In genomic region chr11:108854366-108854765, GRCh38 we compare ENCODE assay signal across 8 cellular contexts.
DNase-seq lines count a peak whose midpoint lies in the region; ATAC-seq, FAIRE-seq and TF ChIP-seq lines count a peak whose summit lies in the region.

No MANE protein-coding gene starts in this region.

- H3K4me3 Mint-ChIP-seq in CD4-positive, alpha-beta memory T cell = peak overlapping the region; percentile 76 to 90 (median 86)

- no TSS peak for BruUV-seq in endothelial cell of umbilical vein (replicated peaks; lab: Mats Ljungman, UMichigan)

- CTCF ChIA-PET in CD4-positive, alpha-beta memory T cell (lab: Charles Lee; ENCODE audit: partially characterized antibody) = interaction anchor here (2.1 kb wide), 1 partner anchor 9 kb away, joined by 8 read pairs; no protein-coding TSS in a partner anchor
- CTCF ChIA-PET in endothelial cell of umbilical vein (lab: Charles Lee) = interaction anchor here (0.9 to 3.3 kb wide), 15 partner anchors 9 to 843 kb away, joined by 3 to 33 read pairs (median 5); no protein-coding TSS in a partner anchor

- no peaks in the 10 kb centered on the region for H3K27me3 Mint-ChIP-seq in CD4-positive, alpha-beta memory T cell

- no peaks in the 10 kb centered on the region for H3K36me3 ChIP-seq in CD4-positive, alpha-beta memory T cell (ENCODE audit: insufficient read depth, low read length)
- H3K36me3 ChIP-seq in endothelial cell of umbilical vein (ENCODE audit: control insufficient read depth in 2 of 2, extremely low read depth in 1 of 2, insufficient read depth in 2 of 2, low read length in 2 of 2) = no peaks in the 10 kb centered on the region
- H3K36me3 ChIP-seq in tibial artery = no peaks in the 10 kb centered on the region
- H3K36me3 ChIP-seq in WERI-Rb-1 = no peaks in the 10 kb centered on the region; the same call in 1 of the 2 replicates
- H3K36me3 ChIP-seq in HAP-1 (replicated peaks) = no peaks in the 10 kb centered on the region

- peaks cover 2 to 13% of the 10 kb centered on the region in 2 donors for H3K36me3 Mint-ChIP-seq in CD4-positive, alpha-beta memory T cell

- H3K79me2 ChIP-seq in endothelial cell of umbilical vein (ENCODE audit: control insufficient read depth, insufficient read depth, low read length) = peaks cover 1% of the 10 kb centered on the region

- TF ChIP-seq POLR2A in endothelial cell of umbilical vein (IDR thresholded peaks at IDR 0.05; ENCODE audit: low read depth, low read length) = no peak

- POLR2A ChIA-PET in CD4-positive, alpha-beta memory T cell (lab: Charles Lee; ENCODE audit: partially characterized antibody) = interaction anchor here (1.7 kb wide), 1 partner anchor 12 kb away, joined by 5 read pairs; no protein-coding TSS in a partner anchor
- POLR2A ChIA-PET in endothelial cell of umbilical vein (lab: Charles Lee) = no interaction called here

- no peak for TF ChIP-seq CTCF in endothelial cell of umbilical vein (IDR thresholded peaks at IDR 0.05; ENCODE audit: extremely low read depth in 1 of 2, insufficient read depth in 1 of 2, low read depth in 1 of 2, low read length in 2 of 2)
- TF ChIP-seq CTCF in tibial artery (IDR thresholded peaks at IDR 0.05) = no peak
- no peak for TF ChIP-seq CTCF in WERI-Rb-1 (IDR thresholded peaks at IDR 0.05; ENCODE audit: low read depth, low read length)

- peak overlapping the region in 1 of 2 donors; percentile 11 for H3K4me3 ChIP-seq in CD4-positive, alpha-beta memory T cell (ENCODE audit: low read length in 2 of 2)
- H3K4me3 ChIP-seq in endothelial cell of umbilical vein (replicated peaks in 1 of 3; ENCODE audit: insufficient read depth in 1 of 3, low read depth in 1 of 3, low read length in 3 of 3) (peak overlapping the region in 2 of 3 experiments; percentile 56 to 71), tibial artery (peak overlapping the region; percentile 25 to 30), WERI-Rb-1 (ENCODE audit: low read depth, low read length) (no peak overlapping the region), HAP-1 (no peak overlapping the region)

- H3K4me2 ChIP-seq in endothelial cell of umbilical vein (ENCODE audit: insufficient read depth, low read length) = peak overlapping the region; percentile 96

- H3K9me3 ChIP-seq in CD4-positive, alpha-beta memory T cell (ENCODE audit: control insufficient read depth in 1 of 2, low read length in 2 of 2) = no peaks in the 10 kb centered on the region
- H3K9me3 ChIP-seq in endothelial cell of umbilical vein (replicated peaks; ENCODE audit: control insufficient read depth, insufficient read depth, low read length) (no peaks in the 10 kb centered on the region), tibial artery (no peaks in the 10 kb centered on the region), WERI-Rb-1 (ENCODE audit: severe bottlenecking) (no peaks in the 10 kb centered on the region), HAP-1 (no peaks in the 10 kb centered on the region)

- FAIRE-seq in endothelial cell of umbilical vein (lab: Jason Lieb, UNC) = no peak

- H3K4me1 Mint-ChIP-seq in CD4-positive, alpha-beta memory T cell = peaks cover 16 to 25% (median 22%) of the 10 kb centered on the region in 4 donors

- in situ Hi-C loops in HAP-1 (cut with MboI; ENCODE audit: low sequenced_read_pairs) = no loop called here

- H3K9ac ChIP-seq in endothelial cell of umbilical vein (replicated peaks; ENCODE audit: extremely low read depth, insufficient read depth, low read length) = peak overlapping the region; percentile 67

- no peaks in the 10 kb centered on the region for H4K20me1 ChIP-seq in endothelial cell of umbilical vein (replicated peaks; ENCODE audit: control insufficient read depth, extremely low read depth, insufficient read depth, low read length)

- peak in 4 of 5 donors; percentile 2 to 18 (median 6) for DNase-seq in CD4-positive, alpha-beta memory T cell
- DNase-seq in endothelial cell of umbilical vein (ENCODE audit: low read depth, low spot score) = peak; percentile 71
- DNase-seq in tibial artery = no peak
- DNase-seq in WERI-Rb-1 = no peak
- DNase-seq in activated gamma-delta T cell (lab: John Stamatoyannopoulos, UW) = no peak
- DNase-seq in HAP-1 (ENCODE audit: low spot score in 2 of 2) = no peak

- no peak overlapping the region for H2AFZ ChIP-seq in endothelial cell of umbilical vein (ENCODE audit: low read depth, low read length)

- H3K4me1 ChIP-seq in CD4-positive, alpha-beta memory T cell (ENCODE audit: insufficient read depth, low read length) = peaks cover 13% of the 10 kb centered on the region
- H3K4me1 ChIP-seq in endothelial cell of umbilical vein (ENCODE audit: control insufficient read depth, extremely low read depth, insufficient read depth, low read length) (peaks cover 32% of the 10 kb centered on the region), tibial artery (peaks cover 0 to 43% (median 16%) of the 10 kb centered on the region in 4 donors), HAP-1 (no peaks in the 10 kb centered on the region)

- no peaks in the 10 kb centered on the region for H3K9me3 Mint-ChIP-seq in CD4-positive, alpha-beta memory T cell

- no peaks in the 10 kb centered on the region for H3K9me1 ChIP-seq in endothelial cell of umbilical vein (replicated peaks; ENCODE audit: control insufficient read depth, extremely low read depth, insufficient read depth, low read length)

- intact Hi-C loops in CD4-positive, alpha-beta memory T cell (cut with micrococcal nuclease) = no loop called here
- intact Hi-C loops in endothelial cell of umbilical vein (cut with micrococcal nuclease) (loop anchor here (2.0 kb wide), 1 partner anchor 16 kb away; no protein-coding TSS in a partner anchor), tibial artery (cut with DNase I; ENCODE audit: low total_unique reads) (no loop called here)

- peak overlapping the region; percentile 35 for H3K27ac ChIP-seq in CD4-positive, alpha-beta memory T cell (ENCODE audit: low read depth, low read length)
- H3K27ac ChIP-seq in endothelial cell of umbilical vein (ENCODE audit: insufficient read depth, low read depth, low read length) = peak overlapping the region; percentile 70
- H3K27ac ChIP-seq in tibial artery = peak overlapping the region; percentile 45 to 62
- no peak overlapping the region for H3K27ac ChIP-seq in WERI-Rb-1

- H3K27ac Mint-ChIP-seq in CD4-positive, alpha-beta memory T cell = peak overlapping the region; percentile 71 to 96 (median 91)

- ATAC-seq in GM19467 (IDR thresholded peaks at IDR 0.05; ENCODE audit: unreplicated experiment) = peak; percentile 93
- peak; percentile 88 for ATAC-seq in HG03521 (IDR thresholded peaks at IDR 0.05; ENCODE audit: unreplicated experiment)

- dilution Hi-C loops in endothelial cell of umbilical vein (cut with MboI; ENCODE audit: extremely low pct_ligation_motif_present, low sequenced_read_pairs) = no loop called here

- H3K27me3 ChIP-seq in CD4-positive, alpha-beta memory T cell (ENCODE audit: insufficient read depth, low read length) = no peaks in the 10 kb centered on the region
- H3K27me3 ChIP-seq in endothelial cell of umbilical vein (ENCODE audit: control insufficient read depth in 2 of 2, insufficient read depth in 2 of 2, low read length in 2 of 2) (no peaks in the 10 kb centered on the region), tibial artery (no peaks in the 10 kb centered on the region), WERI-Rb-1 (ENCODE audit: insufficient read depth, low read depth, severe bottlenecking) (no peaks in the 10 kb centered on the region), HAP-1 (ENCODE audit: low read depth) (no peaks in the 10 kb centered on the region)

TF ChIP-seq in endothelial cell of umbilical vein, 7 proteins besides CTCF, POLR2A, EP300 and RAD21:
- peak; percentile 5 for TF ChIP-seq FOS (IDR thresholded peaks at IDR 0.05; ENCODE audit: borderline replicate concordance, insufficient read depth, low read length)
- TF ChIP-seq POLR2AphosphoS5 (IDR thresholded peaks at IDR 0.05; ENCODE audit: insufficient read depth, low read depth, low read length) = no peak

Comparison
In these comparisons a context has a peak if more than half of its experiments do, and no peak if none do; other contexts are left out.
1. DNase-seq: peak in CD4-positive, alpha-beta memory T cell (4 of 5) and endothelial cell of umbilical vein (single experiment); none in tibial artery (0 of 2), WERI-Rb-1 (single experiment), activated gamma-delta T cell (single experiment) and HAP-1 (0 of 2).
2. H3K4me3 ChIP-seq: peak in endothelial cell of umbilical vein (2 of 3) and tibial artery (2 of 2); none in WERI-Rb-1 (single experiment) and HAP-1 (single experiment).